Comparison of ENCODE assay signal across 11 cellular contexts in genomic region chr4:109078724-109079123, GRCh38.
DNase-seq lines count a peak whose midpoint lies in the region; ATAC-seq and TF ChIP-seq lines count a peak whose summit lies in the region.
"Had no signal": no experiment of that assay in that cellular context is flagged by ENCODE, and none has a peak within 500 bp of the region (broad histone marks: within the 10 kb centered on the region; RNA-seq: fewer than 3 reads in every experiment).

No MANE protein-coding gene starts in this region.

- ATAC-seq in activated CD8-positive, alpha-beta memory T cell treated with anti-CD3 and anti-CD28 coated beads, Interleukin-2, amount 10 ng/mL, durations not matched to agents 7 days and 5 days, result no peak

- CTCF ChIA-PET in activated CD8-positive, alpha-beta memory T cell treated with anti-CD3 and anti-CD28 coated beads, Interleukin-2, amount 10 ng/mL, durations not matched to agents 7 days and 5 days (lab: Charles Lee), result no interaction called here

- peak; percentile 35 for DNase-seq in DMS53 (lab: John Stamatoyannopoulos, UW)
- DNase-seq in DMS53 treated with DMSO at 0.1 percent for 48 hours (lab: John Stamatoyannopoulos, UW; ENCODE audit: unreplicated experiment), result no peak
- peak; percentile 47 for DNase-seq in WERI-Rb-1
- peak; percentile 11 for DNase-seq in globus pallidus (ENCODE audit: low spot score)
- DNase-seq in NK-92 treated with Interleukin-12 subunit alpha and Interleukin-12 subunit beta, amount 100 ng/mL, for 24 hours (lab: John Stamatoyannopoulos, UW), result no peak
- no peak for DNase-seq in activated CD8-positive, alpha-beta memory T cell treated with anti-CD3 and anti-CD28 coated beads, Interleukin-2, amount 10 ng/mL, durations not matched to agents 7 days and 5 days
- DNase-seq in COLO668 (lab: John Stamatoyannopoulos, UW; ENCODE audit: unreplicated experiment), result no peak

- peaks cover 9% of the 10 kb centered on the region for H3K27me3 Mint-ChIP-seq in activated CD8-positive, alpha-beta memory T cell treated with anti-CD3 and anti-CD28 coated beads, Interleukin-2, amount 10 ng/mL, durations not matched to agents 7 days and 5 days

- no peaks in the 10 kb centered on the region for H3K36me3 ChIP-seq in WERI-Rb-1
- H3K36me3 ChIP-seq in skeletal muscle satellite cell (ENCODE audit: insufficient read depth, low read length), result no peaks in the 10 kb centered on the region

- TF ChIP-seq CTCF in WERI-Rb-1 (IDR thresholded peaks at IDR 0.05; ENCODE audit: low read depth, low read length), result no peak

- peaks cover 17% of the 10 kb centered on the region for H3K4me1 ChIP-seq in skeletal muscle satellite cell (ENCODE audit: control insufficient read depth, insufficient read depth, low read length)

- H3K9ac ChIP-seq in skeletal muscle satellite cell (ENCODE audit: low read depth, low read length), result peak overlapping the region; percentile 18

- H3K9me3 ChIP-seq in WERI-Rb-1 (ENCODE audit: severe bottlenecking) (no peaks in the 10 kb centered on the region), skeletal muscle satellite cell (replicated peaks; ENCODE audit: low read length) (no peaks in the 10 kb centered on the region)

- H3K27ac Mint-ChIP-seq in activated CD8-positive, alpha-beta memory T cell treated with anti-CD3 and anti-CD28 coated beads, Interleukin-2, amount 10 ng/mL, durations not matched to agents 7 days and 5 days, result no peak overlapping the region
- H3K27ac Mint-ChIP-seq: activated T-helper 1 cell treated with anti-CD3 and anti-CD28 coated beads, Interleukin-12 subunit alpha, Interleukin-12 subunit beta, Interleukin-2, Interleukin-4 antibody, amounts not matched to agents 30 ng/mL and 10 ng/mL and 1 ng/mL, durations not matched to agents 14 hours and 24 hours and 36 hours had no signal

- peak overlapping the region; percentile 69 for H3K4me2 ChIP-seq in skeletal muscle satellite cell (ENCODE audit: low read length)

- no peak overlapping the region for H3K27ac ChIP-seq in WERI-Rb-1
- H3K27ac ChIP-seq: 22Rv1, VCaP had no signal

- no peaks in the 10 kb centered on the region for H3K9me3 Mint-ChIP-seq in activated CD8-positive, alpha-beta memory T cell treated with anti-CD3 and anti-CD28 coated beads, Interleukin-2, amount 10 ng/mL, durations not matched to agents 7 days and 5 days (ENCODE audit: low read depth)
- H3K9me3 Mint-ChIP-seq: activated T-helper 1 cell treated with anti-CD3 and anti-CD28 coated beads, Interleukin-12 subunit alpha, Interleukin-12 subunit beta, Interleukin-2, Interleukin-4 antibody, amounts not matched to agents 30 ng/mL and 10 ng/mL and 1 ng/mL, durations not matched to agents 14 hours and 24 hours and 36 hours had no signal

- no peak overlapping the region for H3K4me3 Mint-ChIP-seq in activated CD8-positive, alpha-beta memory T cell treated with anti-CD3 and anti-CD28 coated beads, Interleukin-2, amount 10 ng/mL, durations not matched to agents 7 days and 5 days
- H3K4me3 Mint-ChIP-seq: activated T-helper 1 cell treated with anti-CD3 and anti-CD28 coated beads, Interleukin-12 subunit alpha, Interleukin-12 subunit beta, Interleukin-2, Interleukin-4 antibody, amounts not matched to agents 30 ng/mL and 10 ng/mL and 1 ng/mL, durations not matched to agents 14 hours and 24 hours and 36 hours had no signal

- no peaks in the 10 kb centered on the region for H3K4me1 Mint-ChIP-seq in activated CD8-positive, alpha-beta memory T cell treated with anti-CD3 and anti-CD28 coated beads, Interleukin-2, amount 10 ng/mL, durations not matched to agents 7 days and 5 days

- H3K4me3 ChIP-seq in WERI-Rb-1 (ENCODE audit: low read depth, low read length) (no peak overlapping the region), skeletal muscle satellite cell (ENCODE audit: low read length) (peak overlapping the region; percentile 26)

- no peaks in the 10 kb centered on the region for H3K36me3 Mint-ChIP-seq in activated CD8-positive, alpha-beta memory T cell treated with anti-CD3 and anti-CD28 coated beads, Interleukin-2, amount 10 ng/mL, durations not matched to agents 7 days and 5 days

- H3K27me3 ChIP-seq in WERI-Rb-1 (ENCODE audit: insufficient read depth, low read depth, severe bottlenecking), result no peaks in the 10 kb centered on the region
- H3K27me3 ChIP-seq in skeletal muscle satellite cell (ENCODE audit: control insufficient read depth, insufficient read depth, low read length), result no peaks in the 10 kb centered on the region

Comparison
In these comparisons a context has a peak if more than half of its experiments do, and no peak if none do; other contexts are left out.
1. DNase-seq: peak in DMS53 (single experiment), WERI-Rb-1 (single experiment) and globus pallidus (single experiment); none in DMS53 treated with DMSO at 0.1 percent for 48 hours (single experiment), NK-92 treated with Interleukin-12 subunit alpha and Interleukin-12 subunit beta, amount 100 ng/mL, for 24 hours (single experiment), activated CD8-positive, alpha-beta memory T cell treated with anti-CD3 and anti-CD28 coated beads, Interleukin-2, amount 10 ng/mL, durations not matched to agents 7 days and 5 days (single experiment) and COLO668 (single experiment).